Comparison of ENCODE assay signal across 8 cellular contexts in genomic region chr2:72137498-72138010, GRCh38. TPM values are rescaled to one million over a fixed set of nuclear protein-coding genes. Genes with fewer than 3 reads are reported as not detected.
DNase-seq lines count a peak whose midpoint lies in the region; ATAC-seq lines count a peak whose summit lies in the region.

No MANE protein-coding gene starts in this region.

- ATAC-seq in GM21360 (IDR thresholded peaks at IDR 0.05; ENCODE audit: unreplicated experiment) (peak; percentile 81), HG03571 (IDR thresholded peaks at IDR 0.05; ENCODE audit: unreplicated experiment) (peak; percentile 82)

- no peak overlapping the region for H3K27ac Mint-ChIP-seq in immature natural killer cell

- no peaks in the 10 kb centered on the region for H3K4me1 Mint-ChIP-seq in immature natural killer cell

- peak; percentile 46 for DNase-seq in EH (ENCODE audit: low read depth)
- DNase-seq in T-helper 2 cell, result peak in 3 of 5 experiments; percentile 28 to 55 (median 30)
- DNase-seq in anterior cingulate cortex (lab: John Stamatoyannopoulos, UW), result peak in 38 of 58 donors; percentile 18 to 71 (median 34)
- peak; percentile 21 to 43 (median 24) for DNase-seq in immature natural killer cell
- DNase-seq in stimulated activated CD4-positive, alpha-beta T cell treated with anti-CD3 and anti-CD28 coated beads, Interleukin-2, amount 100 ng/mL, for 24 hours, result peak; percentile 75 to 80
- DNase-seq in NCI-H526 treated with DMSO at 0.1 percent for 48 hours (lab: John Stamatoyannopoulos, UW), result no peak

- no peaks in the 10 kb centered on the region for H3K9me3 Mint-ChIP-seq in immature natural killer cell

- H3K27me3 Mint-ChIP-seq in immature natural killer cell (ENCODE audit: low read depth in 3 of 3), result peaks cover 0 to 4% (median 2%) of the 10 kb centered on the region in 3 donors

- H3K36me3 Mint-ChIP-seq in immature natural killer cell, result no peaks in the 10 kb centered on the region

- H3K4me3 Mint-ChIP-seq in immature natural killer cell, result no peak overlapping the region

RNA-seq across cellular contexts. Expression of gene CYP26B1, which starts 10.1 kb away (rescaled TPM):
- not detected for polyA plus RNA-seq in immature natural killer cell
